In genomic region chr1:241212624-241213023, GRCh38 we compare ENCODE assay signal across 18 cellular contexts.
"Had no signal": no experiment of that assay in that cellular context is flagged by ENCODE, and none has a peak within 500 bp of the region (broad histone marks: within the 10 kb centered on the region; RNA-seq: fewer than 3 reads in every experiment).

No MANE protein-coding gene starts in this region.

- H3K4me3 ChIP-seq: colonic mucosa, right atrium auricular region, sigmoid colon, skin epidermis, stomach had no signal

- H3K4me1 ChIP-seq: colonic mucosa, right atrium auricular region, sigmoid colon had no signal

- H3K36me3 Mint-ChIP-seq: naive thymus-derived CD4-positive, alpha-beta T cell had no signal

- H3K9me3 Mint-ChIP-seq: endodermal cell, nephron progenitor cell had no signal

- ATAC-seq: naive thymus-derived CD4-positive, alpha-beta T cell had no signal

- H3K27ac ChIP-seq: colonic mucosa, neutrophil, right atrium auricular region, sigmoid colon, skin epidermis had no signal

- H3K27ac Mint-ChIP-seq: endodermal cell; naive thymus-derived CD4-positive, alpha-beta T cell; nephron progenitor cell had no signal

- H3K36me3 ChIP-seq: colonic mucosa, neutrophil, right atrium auricular region, sigmoid colon, stomach had no signal

- H3K9me3 ChIP-seq: colonic mucosa, neutrophil had no signal

- DNase-seq: colonic mucosa; dermis blood vessel endothelial cell; endodermal cell; erythroblast; foreskin melanocyte; hippocampal formation; kidney glomerular epithelial cell; naive thymus-derived CD4-positive, alpha-beta T cell; nephron progenitor cell; sigmoid colon; stimulated activated CD4-positive, alpha-beta T cell treated with anti-CD3 and anti-CD28 coated beads, Interleukin-12 subunit alpha, Interleukin-12 subunit beta, amount 100 ng/mL, for 4 hours; stimulated activated naive CD4-positive, alpha-beta T cell; stomach had no signal

- H3K4me1 Mint-ChIP-seq: naive thymus-derived CD4-positive, alpha-beta T cell; nephron progenitor cell had no signal

- H3K27me3 ChIP-seq: colonic mucosa, neutrophil, right atrium auricular region, sigmoid colon, stomach had no signal

- H3K4me3 Mint-ChIP-seq: endodermal cell; naive thymus-derived CD4-positive, alpha-beta T cell; nephron progenitor cell had no signal

- FAIRE-seq: endothelial cell of umbilical vein, urothelium cell line had no signal
